In genomic region chr11:92457250-92457649, GRCh38 we compare ENCODE assay signal across 28 cellular contexts.
A peak's percentile ranks its signal among the peaks of the same experiment; 100 is the strongest.
DNase-seq lines count a peak whose midpoint lies in the region; ATAC-seq and TF ChIP-seq lines count a peak whose summit lies in the region.
"Had no signal": no experiment of that assay in that cellular context is flagged by ENCODE, and none has a peak within 500 bp of the region (broad histone marks: within the 10 kb centered on the region; RNA-seq: fewer than 3 reads in every experiment).

No MANE protein-coding gene starts in this region.

- TF ChIP-seq CTCF in MCF 10A (IDR thresholded peaks at IDR 0.05; ENCODE audit: unreplicated experiment), result no peak
- no peak for TF ChIP-seq CTCF in breast epithelium (IDR thresholded peaks at IDR 0.05)
- no peak for TF ChIP-seq CTCF in astrocyte of the cerebellum (IDR thresholded peaks at IDR 0.05; ENCODE audit: low read depth, low read length, missing control alignments)
- no peak for TF ChIP-seq CTCF in fibroblast of pulmonary artery (IDR thresholded peaks at IDR 0.05; ENCODE audit: low read length, missing control alignments)

- POLR2A ChIA-PET in MCF 10A (lab: Yijun Ruan, JAX), result interaction anchor here (0.6 to 1.0 kb wide), 2 partner anchors 66 to 150 kb away, joined by 3 read pairs; no protein-coding TSS in a partner anchor

- no peaks in the 10 kb centered on the region for H3K27me3 ChIP-seq in breast epithelium
- H3K27me3 ChIP-seq: BE2C, cardiac muscle cell, SJCRH30, stomach, tibial nerve had no signal

- TF ChIP-seq POLR2A in breast epithelium (IDR thresholded peaks at IDR 0.05), result no peak

- no peak overlapping the region for H3K27ac Mint-ChIP-seq in MCF 10A (ENCODE audit: low read depth, unreplicated experiment)
- H3K27ac Mint-ChIP-seq: activated CD4-positive, alpha-beta memory T cell treated with anti-CD3 and anti-CD28 coated beads, Interleukin-2, amount 10 ng/mL, durations not matched to agents 7 days and 5 days; activated naive CD8-positive, alpha-beta T cell treated with anti-CD3 and anti-CD28 coated beads, Interleukin-2, amount 50 U/mL, for 24 hours; naive thymus-derived CD4-positive, alpha-beta T cell had no signal

- CTCF ChIA-PET in MCF 10A (lab: Yijun Ruan, JAX), result interaction anchor here (0.5 kb wide), 1 partner anchor 225 kb away, joined by 4 read pairs; no protein-coding TSS in a partner anchor

- peaks cover 12% of the 10 kb centered on the region for H3K4me1 Mint-ChIP-seq in MCF 10A (ENCODE audit: insufficient read depth, unreplicated experiment)
- H3K4me1 Mint-ChIP-seq: activated CD4-positive, alpha-beta memory T cell treated with anti-CD3 and anti-CD28 coated beads, Interleukin-2, amount 10 ng/mL, durations not matched to agents 7 days and 5 days; activated naive CD8-positive, alpha-beta T cell treated with anti-CD3 and anti-CD28 coated beads, Interleukin-2, amount 50 U/mL, for 24 hours had no signal

- H3K4me1 ChIP-seq in breast epithelium, result no peaks in the 10 kb centered on the region
- H3K4me1 ChIP-seq: tibial nerve had no signal

- no peak overlapping the region for H3K27ac ChIP-seq in breast epithelium
- H3K27ac ChIP-seq: 22Rv1, cardiac muscle cell, SJCRH30, stomach, tibial nerve had no signal

- no peaks in the 10 kb centered on the region for H3K9me3 Mint-ChIP-seq in MCF 10A (ENCODE audit: unreplicated experiment)
- H3K9me3 Mint-ChIP-seq: activated CD4-positive, alpha-beta memory T cell treated with anti-CD3 and anti-CD28 coated beads, Interleukin-2, amount 10 ng/mL, durations not matched to agents 7 days and 5 days had no signal

- H3K27me3 Mint-ChIP-seq in MCF 10A (ENCODE audit: insufficient read depth, unreplicated experiment), result no peaks in the 10 kb centered on the region
- H3K27me3 Mint-ChIP-seq: activated CD4-positive, alpha-beta memory T cell treated with anti-CD3 and anti-CD28 coated beads, Interleukin-2, amount 10 ng/mL, durations not matched to agents 7 days and 5 days; activated naive CD8-positive, alpha-beta T cell treated with anti-CD3 and anti-CD28 coated beads, Interleukin-2, amount 50 U/mL, for 24 hours had no signal

- BruUV-seq in MCF 10A (replicated peaks; lab: Mats Ljungman, UMichigan), result no TSS peak

- peak; percentile 68 for DNase-seq in MCF 10A (ENCODE audit: unreplicated experiment)
- DNase-seq in breast epithelium (ENCODE audit: low spot score in 2 of 2), result no peak
- peak; percentile 41 for DNase-seq in astrocyte of the cerebellum (ENCODE audit: low read depth)
- peak; percentile 3 for DNase-seq in fibroblast of pulmonary artery (ENCODE audit: low read depth)
- DNase-seq in NCI-H2171 treated with DMSO at 0.1 percent for 48 hours (lab: John Stamatoyannopoulos, UW), result no peak
- no peak for DNase-seq in cerebellum (ENCODE audit: low spot score)
- DNase-seq: activated CD4-positive, alpha-beta memory T cell treated with anti-CD3 and anti-CD28 coated beads, Interleukin-2, amount 10 ng/mL, durations not matched to agents 7 days and 5 days; activated effector memory CD4-positive, alpha-beta T cell treated with anti-CD3 and anti-CD28 coated beads, Interleukin-2, amount 50 U/mL, for 16 hours; activated naive CD8-positive, alpha-beta T cell treated with anti-CD3 and anti-CD28 coated beads, Interleukin-2, amount 50 U/mL, for 24 hours; BE2C; dermis blood vessel endothelial cell; DMS79; naive thymus-derived CD4-positive, alpha-beta T cell; NCI-H1436; NCI-H2107; NCI-H510A treated with DMSO at 0.1 percent for 48 hours; SJCRH30; stimulated activated CD8-positive, alpha-beta memory T cell treated with anti-CD3 and anti-CD28 coated beads, Interleukin-4, amount 100 ng/mL, for 48 hours; stomach had no signal

- intact Hi-C loops in MCF 10A (cut with micrococcal nuclease), result no loop called here
- intact Hi-C loops in breast epithelium (cut with DNase I; ENCODE audit: low total_unique reads), result no loop called here

- H3K4me3 ChIP-seq in breast epithelium, result no peak overlapping the region
- no peak overlapping the region for H3K4me3 ChIP-seq in astrocyte of the cerebellum (ENCODE audit: low read depth, low read length)
- no peak overlapping the region for H3K4me3 ChIP-seq in fibroblast of pulmonary artery (replicated peaks; ENCODE audit: low read depth, low read length)
- H3K4me3 ChIP-seq: cardiac muscle cell, GM12878, K562, SJCRH30, stomach, tibial nerve had no signal

- no peaks in the 10 kb centered on the region for H3K36me3 ChIP-seq in breast epithelium
- H3K36me3 ChIP-seq: BE2C, cardiac muscle cell, SJCRH30, stomach, tibial nerve had no signal

- no peak overlapping the region for H3K4me3 Mint-ChIP-seq in MCF 10A (ENCODE audit: unreplicated experiment)
- H3K4me3 Mint-ChIP-seq: activated CD4-positive, alpha-beta memory T cell treated with anti-CD3 and anti-CD28 coated beads, Interleukin-2, amount 10 ng/mL, durations not matched to agents 7 days and 5 days; activated naive CD8-positive, alpha-beta T cell treated with anti-CD3 and anti-CD28 coated beads, Interleukin-2, amount 50 U/mL, for 24 hours; naive thymus-derived CD4-positive, alpha-beta T cell had no signal

- H3K36me3 Mint-ChIP-seq in MCF 10A (ENCODE audit: insufficient read depth, unreplicated experiment), result no peaks in the 10 kb centered on the region
- H3K36me3 Mint-ChIP-seq: naive thymus-derived CD4-positive, alpha-beta T cell had no signal

- H3K9me3 ChIP-seq in breast epithelium, result no peaks in the 10 kb centered on the region
- H3K9me3 ChIP-seq: BE2C, SJCRH30, stomach, tibial nerve had no signal

- ATAC-seq in HG02763 (IDR thresholded peaks at IDR 0.05; ENCODE audit: unreplicated experiment) (no peak), GM19452 (IDR thresholded peaks at IDR 0.05; ENCODE audit: unreplicated experiment) (no peak)
- ATAC-seq: activated CD4-positive, CD25-positive, alpha-beta regulatory T cell treated with anti-CD3 and anti-CD28 coated beads, Interleukin-2, amount 50 U/mL, for 24 hours; activated naive CD8-positive, alpha-beta T cell treated with anti-CD3 and anti-CD28 coated beads, Interleukin-2, amount 50 U/mL, for 24 hours; GM12878; K562; naive thymus-derived CD4-positive, alpha-beta T cell; Panc1 had no signal

- in situ Hi-C loops in astrocyte of the cerebellum (cut with HindIII; ENCODE audit: low sequenced_read_pairs), result no loop called here

Comparison
In these comparisons a context has a peak if more than half of its experiments do, and no peak if none do; other contexts are left out.
1. DNase-seq: peak in MCF 10A (single experiment), astrocyte of the cerebellum (single experiment) and fibroblast of pulmonary artery (single experiment); none in breast epithelium (0 of 2), NCI-H2171 treated with DMSO at 0.1 percent for 48 hours (single experiment) and cerebellum (single experiment).